In genomic region chr3:71537211-71537611, GRCh38 we compare ENCODE assay signal across 11 cellular contexts. TPM values are rescaled to one million over a fixed set of nuclear protein-coding genes. Genes with fewer than 3 reads are reported as not detected.
A peak's percentile ranks its signal among the peaks of the same experiment; 100 is the strongest.
DNase-seq lines count a peak whose midpoint lies in the region; ATAC-seq and TF ChIP-seq lines count a peak whose summit lies in the region.
"Had no signal": no experiment of that assay in that cellular context is flagged by ENCODE, and none has a peak within 500 bp of the region (broad histone marks: within the 10 kb centered on the region; RNA-seq: fewer than 3 reads in every experiment).

No MANE protein-coding gene starts in this region.

- H3K4me3 Mint-ChIP-seq in MCF 10A (ENCODE audit: unreplicated experiment), result peak overlapping the region; percentile 10
- H3K4me3 Mint-ChIP-seq in progenitor cell of endocrine pancreas (ENCODE audit: low read depth), result no peak overlapping the region
- H3K4me3 Mint-ChIP-seq in WTC11, result no peak overlapping the region

- TF ChIP-seq CTCF in MCF 10A (IDR thresholded peaks at IDR 0.05; ENCODE audit: unreplicated experiment) (no peak), progenitor cell of endocrine pancreas (IDR thresholded peaks at IDR 0.05; ENCODE audit: unreplicated experiment) (no peak), WTC11 (IDR thresholded peaks at IDR 0.05) (no peak)

- DNase-seq in right cardiac atrium (peak in 2 of 3 donors; percentile 47 to 64), cardiac septum (ENCODE audit: low spot score) (no peak), MCF 10A (ENCODE audit: unreplicated experiment) (peak; percentile 98), kidney tubule cell (ENCODE audit: low spot score) (peak; percentile 90), aorta (peak; percentile 87 to 90), progenitor cell of endocrine pancreas (ENCODE audit: low spot score, unreplicated experiment) (no peak), left colon (no peak), WTC11 (ENCODE audit: low spot score) (no peak)
- DNase-seq: pancreas, T-helper 9 cell had no signal

- H3K27ac Mint-ChIP-seq in MCF 10A (ENCODE audit: low read depth, unreplicated experiment) (peak overlapping the region; percentile 52), progenitor cell of endocrine pancreas (no peak overlapping the region), WTC11 (no peak overlapping the region; the same call in 1 of the 2 replicates)

- H3K36me3 Mint-ChIP-seq in MCF 10A (ENCODE audit: insufficient read depth, unreplicated experiment) (no peaks in the 10 kb centered on the region), progenitor cell of endocrine pancreas (ENCODE audit: insufficient read depth) (peaks cover 18% of the 10 kb centered on the region), WTC11 (no peaks in the 10 kb centered on the region)

- H3K36me3 ChIP-seq in aorta (ENCODE audit: control insufficient read depth in 1 of 2, insufficient read depth in 2 of 2, low read length in 1 of 2), result no peaks in the 10 kb centered on the region
- H3K36me3 ChIP-seq: BLaER1 treated with 17β-estradiol and CSF1 and Interleukin-3, amounts not matched to agents 10 nM and 100 nM; pancreas had no signal

- intact Hi-C loops in right cardiac atrium (cut with DNase I) (no loop called here), cardiac septum (cut with DNase I) (no loop called here), MCF 10A (cut with micrococcal nuclease) (loop anchor here (2.0 to 5.0 kb wide), 2 partner anchors 35 to 44 kb away; no protein-coding TSS in a partner anchor), aorta (cut with DNase I) (loop anchor here (1.0 to 5.0 kb wide), 4 partner anchors 26 to 46 kb away; partner anchors contain the start of gene FOXP1 (in 1 of the 2)), left colon (cut with DNase I, micrococcal nuclease) (no loop called here)

- ATAC-seq in right cardiac atrium (peak; percentile 80 to 95), aorta (ENCODE audit: low FRiP score) (peak; percentile 87), left colon (no peak), WTC11 (no peak)

- H3K4me3 ChIP-seq in right cardiac atrium (ENCODE audit: low read length) (no peak overlapping the region), aorta (ENCODE audit: low read length in 2 of 2) (no peak overlapping the region)
- H3K4me3 ChIP-seq: BLaER1 treated with 17β-estradiol and CSF1 and Interleukin-3, amounts not matched to agents 10 nM and 100 nM; pancreas had no signal

- H3K4me1 ChIP-seq in right cardiac atrium (ENCODE audit: control insufficient read depth, insufficient read depth, low read length) (peaks cover 1% of the 10 kb centered on the region), aorta (ENCODE audit: control insufficient read depth in 1 of 2, insufficient read depth in 2 of 2, low read length in 2 of 2) (peaks cover 7 to 14% of the 10 kb centered on the region in 2 donors)

- POLR2A ChIA-PET in MCF 10A (lab: Yijun Ruan, JAX), result interaction anchor here (0.5 to 9.3 kb wide), 20 partner anchors 9 to 480 kb away, joined by 3 to 104 read pairs (median 6); partner anchors contain the start of gene FOXP1
- POLR2A ChIA-PET in WTC11 (lab: Charles Lee), result no interaction called here

- H3K27ac ChIP-seq in right cardiac atrium (ENCODE audit: low read length), result no peak overlapping the region
- H3K27ac ChIP-seq in aorta (ENCODE audit: low read depth in 1 of 2, low read length in 2 of 2), result peak overlapping the region; percentile 47 to 86
- H3K27ac ChIP-seq: BLaER1 treated with 17β-estradiol and CSF1 and Interleukin-3, amounts not matched to agents 10 nM and 100 nM; pancreas had no signal

- no peaks in the 10 kb centered on the region for H3K9me3 Mint-ChIP-seq in MCF 10A (ENCODE audit: unreplicated experiment)
- H3K9me3 Mint-ChIP-seq in progenitor cell of endocrine pancreas (ENCODE audit: low read depth), result peaks cover 6% of the 10 kb centered on the region
- 0 out of 2 replicates have a peak, but pooled peaks cover 3% of the 10 kb centered on the region for H3K9me3 Mint-ChIP-seq in WTC11

- BruUV-seq in MCF 10A (replicated peaks; lab: Mats Ljungman, UMichigan), result no TSS peak

- whole genome bisulfite sequencing in right cardiac atrium, result 83% methylated on average over 7 of the region's 7 CpGs
- WGBS in aorta, 2 donors, result 2 to 9% methylated on average over 7 of the region's 7 CpGs

- H3K27me3 Mint-ChIP-seq in MCF 10A (ENCODE audit: insufficient read depth, unreplicated experiment), result no peaks in the 10 kb centered on the region
- no peaks in the 10 kb centered on the region for H3K27me3 Mint-ChIP-seq in progenitor cell of endocrine pancreas
- no peaks in the 10 kb centered on the region for H3K27me3 Mint-ChIP-seq in WTC11 (ENCODE audit: low read depth)

- CTCF ChIA-PET in MCF 10A (lab: Yijun Ruan, JAX) (interaction anchor here (0.5 kb wide), 1 partner anchor 120 kb away, joined by 4 read pairs; no protein-coding TSS in a partner anchor), WTC11 (lab: Charles Lee) (no interaction called here)

- H3K4me1 Mint-ChIP-seq in MCF 10A (ENCODE audit: insufficient read depth, unreplicated experiment), result peaks cover 59% of the 10 kb centered on the region
- H3K4me1 Mint-ChIP-seq in progenitor cell of endocrine pancreas (ENCODE audit: low read depth), result peaks cover 18% of the 10 kb centered on the region
- peaks cover 25% of the 10 kb centered on the region for H3K4me1 Mint-ChIP-seq in WTC11

- H3K9me3 ChIP-seq in right cardiac atrium (ENCODE audit: control insufficient read depth, low read length) (no peaks in the 10 kb centered on the region), aorta (ENCODE audit: control insufficient read depth, low read length) (no peaks in the 10 kb centered on the region)
- H3K9me3 ChIP-seq: pancreas had no signal

- H3K27me3 ChIP-seq in right cardiac atrium (ENCODE audit: control insufficient read depth, insufficient read depth) (no peaks in the 10 kb centered on the region), aorta (ENCODE audit: control insufficient read depth in 1 of 2, insufficient read depth in 2 of 2, low read length in 1 of 2) (no peaks in the 10 kb centered on the region)
- H3K27me3 ChIP-seq: BLaER1 treated with 17β-estradiol and CSF1 and Interleukin-3, amounts not matched to agents 10 nM and 100 nM; pancreas had no signal

TF ChIP-seq in WTC11, 78 proteins besides CTCF, POLR2A, EP300 and RAD21:
- no peak for TF ChIP-seq ZNF219 (CRISPR knock-in tag; IDR thresholded peaks at IDR 0.05; ENCODE audit: borderline replicate concordance)
- no peak for TF ChIP-seq GRHL2 (CRISPR knock-in tag; IDR thresholded peaks at IDR 0.05; ENCODE audit: insufficient replicate concordance, severe bottlenecking)
- no peak for TF ChIP-seq FOXP1 (CRISPR knock-in tag; IDR thresholded peaks at IDR 0.05; ENCODE audit: borderline replicate concordance)

RNA-seq across cellular contexts. Expression of gene FOXP1, which starts 46.3 kb away (rescaled TPM):
- 10 to 100 TPM; 57.4 to 63.4 (median 58.6) TPM for total RNA-seq in right cardiac atrium
- polyA plus RNA-seq in right cardiac atrium, result 13.6 TPM
- 53.2 TPM for total RNA-seq in cardiac septum
- 49.0 and 51.1 TPM in 2 replicates for total RNA-seq in MCF 10A (2022)
- total RNA-seq in aorta, result 100 to 1,000 TPM; 187 to 263 TPM
- polyA plus RNA-seq in aorta, result 10 to 100 TPM; 15.2 to 33.1 TPM
- 242 and 252 TPM in 2 replicates for total RNA-seq in progenitor cell of endocrine pancreas
- 100 to 1,000 TPM; 131 to 135 TPM for total RNA-seq in left colon
- 24.7 to 25.8 TPM (median 25.2 TPM) in 3 replicates for total RNA-seq in WTC11 (2021)

Comparison
In these comparisons a context has a peak if more than half of its experiments do, and no peak if none do; other contexts are left out.
1. DNase-seq: peak in right cardiac atrium (2 of 3), MCF 10A (single experiment), kidney tubule cell (single experiment) and aorta (2 of 2); none in cardiac septum (single experiment), progenitor cell of endocrine pancreas (single experiment), left colon (0 of 2) and WTC11 (single experiment).
2. ATAC-seq: peak in right cardiac atrium (2 of 2) and aorta (single experiment); none in left colon (single experiment) and WTC11 (single experiment).
3. intact Hi-C loops: an anchor here in MCF 10A (2.0 to 5.0 kb wide) and aorta (1.0 to 5.0 kb wide); none called in right cardiac atrium, cardiac septum and left colon.